1 cellular context compared by ENCODE assay signal in the genomic region with DNA sequence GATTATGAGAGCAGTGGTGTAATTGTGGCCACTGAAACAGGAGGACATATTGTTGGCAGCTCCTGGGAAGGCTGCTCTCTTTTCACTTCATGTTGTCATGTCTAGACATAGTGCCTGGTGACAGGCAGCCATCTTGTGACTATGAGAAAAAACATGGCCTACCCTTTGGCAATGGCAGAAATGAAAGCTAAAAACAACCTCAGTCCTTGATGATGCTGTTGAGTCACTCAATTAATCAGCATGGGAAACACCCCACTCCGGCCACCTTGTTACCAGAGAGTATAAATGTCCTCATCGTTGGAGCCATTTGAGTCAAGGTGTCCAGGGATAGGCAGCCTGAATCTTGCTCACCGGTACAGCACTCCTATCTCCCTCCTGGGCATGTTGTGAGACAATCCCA.
TF ChIP-seq lines count a peak whose summit lies in the region.

No MANE protein-coding gene starts in this region.

TF ChIP-seq in IMR-90, 13 proteins besides CTCF, POLR2A, EP300 and RAD21:
- no peak for TF ChIP-seq CHD1 (IDR thresholded peaks at IDR 0.05; ENCODE audit: low read depth, low read length)
- no peak for TF ChIP-seq NFE2L2 (IDR thresholded peaks at IDR 0.05; ENCODE audit: low read depth, low read length)
- no peak for TF ChIP-seq MAZ (IDR thresholded peaks at IDR 0.05; ENCODE audit: borderline replicate concordance, low read depth, low read length)
- no peak for TF ChIP-seq RCOR1 (IDR thresholded peaks at IDR 0.05; ENCODE audit: insufficient replicate concordance, low read length)
- TF ChIP-seq RFX5 (IDR thresholded peaks at IDR 0.05; ENCODE audit: low read depth, low read length), result no peak
- no peak for TF ChIP-seq SMC3 (IDR thresholded peaks at IDR 0.05; ENCODE audit: low read depth, low read length)
- TF ChIP-seq ELK1 (IDR thresholded peaks at IDR 0.05; ENCODE audit: borderline replicate concordance, low read depth, low read length), result no peak
- TF ChIP-seq CEBPB (IDR thresholded peaks at IDR 0.05; ENCODE audit: low read depth, low read length), result no peak
- TF ChIP-seq MXI1 (IDR thresholded peaks at IDR 0.05; ENCODE audit: borderline replicate concordance, low read depth, low read length), result no peak
- no peak for TF ChIP-seq BHLHE40 (IDR thresholded peaks at IDR 0.05; ENCODE audit: low read depth, low read length)
- TF ChIP-seq FOS (IDR thresholded peaks at IDR 0.05; ENCODE audit: low read depth, low read length), result no peak
- TF ChIP-seq MAFK (IDR thresholded peaks at IDR 0.05; ENCODE audit: low read depth, low read length), result no peak
- TF ChIP-seq, protein P1, sequence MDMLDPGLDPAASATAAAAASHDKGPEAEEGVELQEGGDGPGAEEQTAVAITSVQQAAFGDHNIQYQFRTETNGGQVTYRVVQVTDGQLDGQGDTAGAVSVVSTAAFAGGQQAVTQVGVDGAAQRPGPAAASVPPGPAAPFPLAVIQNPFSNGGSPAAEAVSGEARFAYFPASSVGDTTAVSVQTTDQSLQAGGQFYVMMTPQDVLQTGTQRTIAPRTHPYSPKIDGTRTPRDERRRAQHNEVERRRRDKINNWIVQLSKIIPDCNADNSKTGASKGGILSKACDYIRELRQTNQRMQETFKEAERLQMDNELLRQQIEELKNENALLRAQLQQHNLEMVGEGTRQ (IDR thresholded peaks at IDR 0.05; ENCODE audit: low read depth, low read length), result no peak
